ENCODE assay signal across 8 cellular contexts in genomic region chr16:88453217-88453531, GRCh38. TPM values are rescaled to one million over a fixed set of nuclear protein-coding genes. Genes with fewer than 3 reads are reported as not detected.
A peak's percentile ranks its signal among the peaks of the same experiment; 100 is the strongest.
DNase-seq lines count a peak whose midpoint lies in the region; ATAC-seq and TF ChIP-seq lines count a peak whose summit lies in the region.

Gene ZFPM1 (plus strand): TSS chr16:88453280. CDS start chr16:88453639, 359 bp downstream.

- intact Hi-C loops in T-helper 2 cell treated with Interferon-gamma antibody and Interleukin-4, amounts not matched to agents 100 ng/mL and 5 ng/mL, for 36 hours (cut with micrococcal nuclease), result loop anchor here (2.0 to 10.0 kb wide), 5 partner anchors 118 to 501 kb away; partner anchors contain the start of genes BANP, GALNS, PIEZO1 and TRAPPC2L
- intact Hi-C loops in activated B cell treated with CpG ODN at 0.5 μM for 24 hours (cut with micrococcal nuclease), result loop anchor here (1.0 to 10.0 kb wide), 5 partner anchors 181 to 722 kb away; partner anchors contain the start of genes BANP, CDH15 and SNAI3
- intact Hi-C loops in testis (cut with DNase I; ENCODE audit: low total_unique reads), result no loop called here

- peaks cover 3% of the 10 kb centered on the region for H3K36me3 Mint-ChIP-seq in activated B cell treated with CpG ODN at 0.5 μM for 24 hours (ENCODE audit: low read depth)

- H3K4me3 ChIP-seq in iPS-20b (ENCODE audit: low read length), result peak within 1 kb of the TSS; percentile 68; the same call in 1 of the 2 replicates
- H3K4me3 ChIP-seq in testis, result peak within 1 kb of the TSS; percentile 56 to 64

- TF ChIP-seq POLR2A in testis (IDR thresholded peaks at IDR 0.05), result no peak

- H3K27ac Mint-ChIP-seq in activated B cell treated with CpG ODN at 0.5 μM for 24 hours, result peak within 1 kb of the TSS; percentile 80

- H3K9me3 ChIP-seq in iPS-20b (ENCODE audit: insufficient read depth, low read depth, low read length) (no peaks in the 10 kb centered on the region), testis (no peaks in the 10 kb centered on the region)

- no peaks in the 10 kb centered on the region for H3K27me3 Mint-ChIP-seq in activated B cell treated with CpG ODN at 0.5 μM for 24 hours

- H3K9me3 Mint-ChIP-seq in activated B cell treated with CpG ODN at 0.5 μM for 24 hours, result no peaks in the 10 kb centered on the region

- peaks cover 59% of the 10 kb centered on the region for H3K4me1 Mint-ChIP-seq in activated B cell treated with CpG ODN at 0.5 μM for 24 hours

- H3K4me1 ChIP-seq in iPS-20b (ENCODE audit: insufficient read depth, low read length), result 0 out of 2 replicates have a peak, but pooled peaks cover 4% of the 10 kb centered on the region
- peaks cover 22% of the 10 kb centered on the region for H3K4me1 ChIP-seq in testis

- no peak within 1 kb of the TSS for H3K27ac ChIP-seq in iPS-20b (ENCODE audit: low read length)
- H3K27ac ChIP-seq in testis, result peak within 1 kb of the TSS; percentile 49 to 74

- H3K9ac ChIP-seq in iPS-20b (ENCODE audit: low read depth, low read length), result no peak within 1 kb of the TSS

- CTCF ChIA-PET in activated B cell treated with CpG ODN at 0.5 μM for 24 hours (lab: Charles Lee), result interaction anchor here (1.1 kb wide), 1 partner anchor 110 kb away, joined by 4 read pairs; no protein-coding TSS in a partner anchor

- TF ChIP-seq CTCF in activated B cell treated with CpG ODN at 0.5 μM for 24 hours (IDR thresholded peaks at IDR 0.05) (no peak), testis (IDR thresholded peaks at IDR 0.05) (no peak)

- DNase-seq in T-helper 2 cell (no peak), activated B cell treated with CpG ODN at 0.5 μM for 24 hours (no peak), testis (no peak), NCI-H510A treated with DMSO at 0.1 percent for 48 hours (lab: John Stamatoyannopoulos, UW) (no peak), NCI-H1417 treated with DMSO at 0.1 percent for 48 hours (lab: John Stamatoyannopoulos, UW) (no peak)

- H3K27me3 ChIP-seq in iPS-20b (ENCODE audit: insufficient read depth, low read length) (peaks cover 74% of the 10 kb centered on the region), testis (no peaks in the 10 kb centered on the region)

- ATAC-seq in activated B cell treated with CpG ODN at 0.5 μM for 24 hours (ENCODE audit: low read depth) (no peak), GM19328 (IDR thresholded peaks at IDR 0.05; ENCODE audit: unreplicated experiment) (no peak)

- H3K4me3 Mint-ChIP-seq in activated B cell treated with CpG ODN at 0.5 μM for 24 hours, result peak within 1 kb of the TSS; percentile 88

- POLR2A ChIA-PET in activated B cell treated with CpG ODN at 0.5 μM for 24 hours (lab: Charles Lee), result interaction anchor here (0.5 to 4.9 kb wide), 11 partner anchors 9 to 687 kb away, joined by 3 to 29 read pairs (median 5); partner anchors contain the start of genes BANP, KLHDC4 and ZC3H18

- 0% methylated on average over 16 of the region's 57 CpGs; no CpG with 5 or more reads in 1 of the 2 donors for WGBS in testis, 2 donors

- no peaks in the 10 kb centered on the region for H3K36me3 ChIP-seq in iPS-20b (ENCODE audit: insufficient read depth, low read depth, low read length)
- H3K36me3 ChIP-seq in testis (ENCODE audit: low read depth, missing control alignments), result no peaks in the 10 kb centered on the region

RNA-seq across cellular contexts. Expression of gene ZFPM1, which starts in this region (rescaled TPM):
- 10.8 and 11.5 TPM in 2 replicates for total RNA-seq in T-helper 2 cell treated with Interferon-gamma antibody and Interleukin-4, amounts not matched to agents 100 ng/mL and 5 ng/mL, for 36 hours
- total RNA-seq in activated B cell treated with CpG ODN at 0.5 μM for 24 hours (27.3 and 35.0 TPM in 2 replicates), testis (10 to 100 TPM; 23.9 to 25.1 TPM)
- 12.8 TPM for polyA plus RNA-seq in testis (ENCODE audit: insufficient read depth, low read depth, low replicate concordance)
